26 cellular contexts compared by ENCODE assay signal in the genomic region with DNA sequence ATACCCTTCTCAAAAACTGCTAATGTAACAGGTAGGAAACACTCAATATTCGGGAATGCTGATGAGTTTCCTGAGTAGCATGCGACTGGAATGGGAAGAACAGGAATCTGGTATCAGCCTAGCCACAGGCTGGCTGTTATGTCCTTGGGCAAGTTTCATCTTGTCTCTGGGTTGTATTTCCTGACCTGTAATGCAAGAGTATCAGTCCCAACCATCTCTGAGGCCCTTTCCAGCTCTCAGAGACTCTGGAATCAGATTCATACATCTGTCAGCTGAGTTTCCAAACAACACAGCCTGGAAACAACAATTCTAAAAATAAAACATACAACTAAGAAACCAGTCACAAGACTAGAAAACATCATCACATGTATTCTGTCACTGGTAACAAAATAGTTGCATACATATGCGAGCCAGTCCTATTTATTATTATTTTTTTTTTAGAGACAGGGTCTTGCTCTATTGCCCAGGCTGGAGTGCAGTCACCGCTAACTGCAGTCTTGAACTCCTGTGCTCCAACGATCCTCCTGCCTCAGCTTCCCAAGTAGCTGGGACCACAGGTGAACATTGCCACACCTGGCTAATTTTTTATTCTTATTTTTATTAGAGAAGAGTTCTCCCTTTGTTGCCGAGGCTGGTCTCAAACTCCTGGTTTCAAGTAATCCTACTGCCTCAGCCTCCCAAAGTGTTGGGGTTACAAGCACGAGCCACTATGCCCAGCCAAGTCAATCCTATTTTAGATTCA. TPM values are rescaled to one million over a fixed set of nuclear protein-coding genes. Genes with fewer than 3 reads are reported as not detected.
DNase-seq lines count a peak whose midpoint lies in the region; ATAC-seq, FAIRE-seq and TF ChIP-seq lines count a peak whose summit lies in the region.
"Had no signal": no experiment of that assay in that cellular context is flagged by ENCODE, and none has a peak within 500 bp of the region (broad histone marks: within the 10 kb centered on the region; RNA-seq: fewer than 3 reads in every experiment).

No MANE protein-coding gene starts in this region.

- TF ChIP-seq CTCF in OCI-LY3 (IDR thresholded peaks at IDR 0.05; ENCODE audit: low read depth, low read length) (no peak), mammary epithelial cell (conservative IDR thresholded peaks at IDR 0.05 in 1 of 2, IDR thresholded peaks at IDR 0.05 in 1 of 2; ENCODE audit: extremely low read depth in 1 of 2, insufficient read depth in 1 of 2, low read depth in 1 of 2, low read length in 2 of 2) (no peak)

- H3K4me1 ChIP-seq in OCI-LY3 (ENCODE audit: low read length) (peaks cover 16% of the 10 kb centered on the region), mammary epithelial cell (ENCODE audit: insufficient read depth, low read length) (peaks cover 75% of the 10 kb centered on the region), mesendoderm (ENCODE audit: control insufficient read depth, low read depth, low read length) (peaks cover 3% of the 10 kb centered on the region)
- H3K4me1 ChIP-seq: parathyroid adenoma had no signal

- H4K20me1 ChIP-seq in OCI-LY3 (ENCODE audit: insufficient read depth, low read length) (no peaks in the 10 kb centered on the region), mammary epithelial cell (ENCODE audit: insufficient read depth, low read length) (no peaks in the 10 kb centered on the region)

- H3K79me1 ChIP-seq in mesendoderm (ENCODE audit: low read length), result no peaks in the 10 kb centered on the region

- CTCF ChIA-PET in mammary epithelial cell (lab: Charles Lee; ENCODE audit: low non-redundant PET), result no interaction called here

- H3K56ac ChIP-seq in mesendoderm (ENCODE audit: low read length), result no peak overlapping the region

- WGBS in mammary epithelial cell (ENCODE audit: low coverage, missing lambda C conversion rate), result 50% methylated on average over 6 of the region's 7 CpGs
- WGBS in mesendoderm (ENCODE audit: extremely low coverage, insufficient coverage, low lambda C conversion rate), result no CpG with 5 or more reads among the region's 7 CpGs

- H3K18ac ChIP-seq in mesendoderm (ENCODE audit: low read length), result peak overlapping the region; percentile 87

- peak overlapping the region; percentile 16 for H3K4ac ChIP-seq in mesendoderm (ENCODE audit: low read depth, low read length)

- no peak overlapping the region for H2BK5ac ChIP-seq in mesendoderm (ENCODE audit: low read length)

- intact Hi-C loops in mammary epithelial cell (cut with micrococcal nuclease), result loop anchor here (1.0 to 10.0 kb wide), 4 partner anchors 18 to 1805 kb away; no protein-coding TSS in a partner anchor
- intact Hi-C loops in posterior cingulate gyrus (cut with DNase I), result loop anchor here (2.0 to 10.0 kb wide), 3 partner anchors 891 to 1727 kb away; no protein-coding TSS in a partner anchor

- no peak overlapping the region for H4K5ac ChIP-seq in mesendoderm (ENCODE audit: low read length)

- ATAC-seq in HG03460 (IDR thresholded peaks at IDR 0.05; ENCODE audit: unreplicated experiment), result no peak
- ATAC-seq: activated CD8-positive, alpha-beta T cell treated with anti-CD3 and anti-CD28 coated beads, Interleukin-2, amount 10 ng/mL, durations not matched to agents 7 days and 5 days; GM12878; GM23338; natural killer cell treated with Interleukin-12 subunit alpha and Interleukin-12 subunit beta and Interleukin-15 and Interleukin-18, amount 100 ng/mL, for 72 hours had no signal

- H4K8ac ChIP-seq in mesendoderm (ENCODE audit: low read depth, low read length), result peak overlapping the region; percentile 70

- peak overlapping the region; percentile 28 for H2BK120ac ChIP-seq in mesendoderm (ENCODE audit: low read depth, low read length)

- dilution Hi-C loops in mammary epithelial cell (cut with HindIII; ENCODE audit: low sequenced_read_pairs), result no loop called here

- no peak overlapping the region for H2AK5ac ChIP-seq in mesendoderm (ENCODE audit: low read length)

- H3K36me3 ChIP-seq in OCI-LY3 (replicated peaks; ENCODE audit: low read depth, low read length), result no peaks in the 10 kb centered on the region
- no peaks in the 10 kb centered on the region for H3K36me3 ChIP-seq in mammary epithelial cell (ENCODE audit: insufficient read depth, low read length)
- no peaks in the 10 kb centered on the region for H3K36me3 ChIP-seq in mesendoderm (ENCODE audit: control insufficient read depth, insufficient read depth, low read length)
- H3K36me3 ChIP-seq: SJSA1 had no signal

- no peak overlapping the region for H3K23ac ChIP-seq in mesendoderm (ENCODE audit: low read length)

- no peak overlapping the region for H2BK15ac ChIP-seq in mesendoderm (replicated peaks; ENCODE audit: low read depth)

- in situ Hi-C loops in mammary epithelial cell (cut with MboI; ENCODE audit: low sequenced_read_pairs in 2 of 2), result loop anchor here (10.0 to 25.0 kb wide), 7 partner anchors 1019 to 1894 kb away; no protein-coding TSS in a partner anchor

- H3K9me3 ChIP-seq in OCI-LY3 (ENCODE audit: insufficient read depth, low read length), result no peaks in the 10 kb centered on the region
- no peaks in the 10 kb centered on the region for H3K9me3 ChIP-seq in mammary epithelial cell (replicated peaks; ENCODE audit: insufficient read depth, low read length)
- H3K9me3 ChIP-seq: SJSA1 had no signal

- H2AFZ ChIP-seq in OCI-LY3 (ENCODE audit: low read depth, low read length), result 0 out of 2 replicates have a peak overlapping the region, but pooled peaks have one; percentile 76
- H2AFZ ChIP-seq in mammary epithelial cell (ENCODE audit: low read depth, low read length), result no peak overlapping the region
- H2AFZ ChIP-seq: GM23338, parathyroid adenoma, PC-9 had no signal

- peak; percentile 20 for FAIRE-seq in H54 (lab: Jason Lieb, UNC)
- FAIRE-seq: GM12878 had no signal

- H3K27me3 ChIP-seq in OCI-LY3 (ENCODE audit: low read depth, low read length) (no peaks in the 10 kb centered on the region), mammary epithelial cell (ENCODE audit: insufficient read depth, low read length) (no peaks in the 10 kb centered on the region), mesendoderm (ENCODE audit: insufficient read depth, low read length, poor library complexity) (no peaks in the 10 kb centered on the region)
- H3K27me3 ChIP-seq: SJSA1 had no signal

- no peak for DNase-seq in H54 (ENCODE audit: insufficient read length, low spot score)
- peak; percentile 97 for DNase-seq in mammary epithelial cell
- peak; percentile 84 for DNase-seq in mesendoderm
- no peak for DNase-seq in T1000 (lab: John Stamatoyannopoulos, UW)
- no peak for DNase-seq in posterior cingulate gyrus
- no peak for DNase-seq in activated CD4-positive, alpha-beta T cell treated with anti-CD3 and anti-CD28 coated beads, Interleukin-2, amount 50 U/mL, for 1 hour
- DNase-seq: activated B cell treated with CpG ODN at 0.5 μM for 24 hours; activated CD8-positive, alpha-beta T cell treated with anti-CD3 and anti-CD28 coated beads, Interleukin-2, amount 10 ng/mL, durations not matched to agents 7 days and 5 days; activated naive CD4-positive, alpha-beta T cell; activated T-cell treated with anti-CD3 and anti-CD28 coated beads, Interleukin-2, amount 50 U/mL, for 24 hours; amniotic stem cell; CD4-positive, alpha-beta T cell; DMS 273 treated with DMSO at 0.1 percent for 48 hours; Kasumi-1; NCI-H1417 treated with DMSO at 0.1 percent for 48 hours; NCI-H2171 treated with DMSO at 0.1 percent for 48 hours; NCI-H748 treated with DMSO at 0.1 percent for 48 hours; PC-9; T-helper 2 cell had no signal

- no peak overlapping the region for H3K4me3 ChIP-seq in OCI-LY3 (ENCODE audit: low read length)
- H3K4me3 ChIP-seq in mammary epithelial cell (replicated peaks in 1 of 3; ENCODE audit: insufficient read depth in 1 of 3, low read depth in 2 of 3, low read length in 3 of 3), result no peak overlapping the region
- no peak overlapping the region for H3K4me3 ChIP-seq in mesendoderm (ENCODE audit: low read length)
- H3K4me3 ChIP-seq: GM12878, GM23338, PC-9, SJSA1 had no signal

- H3K79me2 ChIP-seq in OCI-LY3 (ENCODE audit: low read length) (no peaks in the 10 kb centered on the region), mammary epithelial cell (ENCODE audit: insufficient read depth, low read length) (no peaks in the 10 kb centered on the region), mesendoderm (ENCODE audit: control insufficient read depth, insufficient read depth, low read length) (no peaks in the 10 kb centered on the region)
- H3K79me2 ChIP-seq: parathyroid adenoma had no signal

- no peak for TF ChIP-seq POLR2A in H54 (IDR thresholded peaks at IDR 0.05; ENCODE audit: low read depth, low read length)

- H3K27ac ChIP-seq in OCI-LY3 (ENCODE audit: low read length) (no peak overlapping the region), mammary epithelial cell (ENCODE audit: insufficient read depth, low read depth, low read length) (peak overlapping the region; percentile 98), mesendoderm (ENCODE audit: low read depth, low read length) (no peak overlapping the region)
- H3K27ac ChIP-seq: parathyroid adenoma, PC-9, SJSA1 had no signal

- H3K9ac ChIP-seq in OCI-LY3 (ENCODE audit: low read length) (no peak overlapping the region), mammary epithelial cell (ENCODE audit: insufficient read depth, low read length) (peak overlapping the region; percentile 22), mesendoderm (ENCODE audit: low read length) (no peak overlapping the region)
- H3K9ac ChIP-seq: parathyroid adenoma had no signal

- no TSS peak for BruUV-seq in mammary epithelial cell (replicated peaks; lab: Mats Ljungman, UMichigan)

- no peak overlapping the region for H3K4me2 ChIP-seq in OCI-LY3 (ENCODE audit: low read length)
- peak overlapping the region; percentile 70 for H3K4me2 ChIP-seq in mammary epithelial cell (ENCODE audit: insufficient read depth, low read depth, low read length)
- no peak overlapping the region for H3K4me2 ChIP-seq in mesendoderm (ENCODE audit: low read length)
- H3K4me2 ChIP-seq: GM23338, PC-9 had no signal

RNA-seq across cellular contexts. Expression of a gene that starts 16.7 kb away (rescaled TPM):
- total RNA-seq in mammary epithelial cell, result 100 to 1,000 TPM in 1 of 2 donors, 10 to 100 TPM in 1; 15.7 to 112 TPM
- polyA plus RNA-seq in mammary epithelial cell, result 18.8 TPM
- 31.8 TPM for polyA minus RNA-seq in mammary epithelial cell
- polyA plus RNA-seq in mesendoderm (2013, experiment 1 of 2), result 3.0 TPM
- 2.7 TPM for polyA plus RNA-seq in mesendoderm (2013, experiment 2 of 2)
- total RNA-seq: activated B cell treated with CpG ODN at 0.5 μM for 24 hours; activated CD8-positive, alpha-beta T cell treated with anti-CD3 and anti-CD28 coated beads, Interleukin-2, amount 10 ng/mL, durations not matched to agents 7 days and 5 days; GM23338 had no signal
- polyA plus RNA-seq: GM23338 had no signal

Comparison
In these comparisons a context has a peak if more than half of its experiments do, and no peak if none do; other contexts are left out.
1. DNase-seq: peak in mammary epithelial cell (single experiment) and mesendoderm (single experiment); none in H54 (single experiment), T1000 (single experiment), posterior cingulate gyrus (0 of 10) and activated CD4-positive, alpha-beta T cell treated with anti-CD3 and anti-CD28 coated beads, Interleukin-2, amount 50 U/mL, for 1 hour (single experiment).